1 cellular context compared by ENCODE assay signal in genomic region chr12:12562585-12563245, GRCh38.
TF ChIP-seq lines count a peak whose summit lies in the region.

Gene DUSP16, minus strand, starts transcription at chr12:12562863. Its CDS starts 41,765 bp downstream, at chr12:12521098.

TF ChIP-seq in HepG2, 621 proteins besides CTCF, POLR2A, EP300 and RAD21 (continued from another document):
- TF ChIP-seq, protein P1, sequence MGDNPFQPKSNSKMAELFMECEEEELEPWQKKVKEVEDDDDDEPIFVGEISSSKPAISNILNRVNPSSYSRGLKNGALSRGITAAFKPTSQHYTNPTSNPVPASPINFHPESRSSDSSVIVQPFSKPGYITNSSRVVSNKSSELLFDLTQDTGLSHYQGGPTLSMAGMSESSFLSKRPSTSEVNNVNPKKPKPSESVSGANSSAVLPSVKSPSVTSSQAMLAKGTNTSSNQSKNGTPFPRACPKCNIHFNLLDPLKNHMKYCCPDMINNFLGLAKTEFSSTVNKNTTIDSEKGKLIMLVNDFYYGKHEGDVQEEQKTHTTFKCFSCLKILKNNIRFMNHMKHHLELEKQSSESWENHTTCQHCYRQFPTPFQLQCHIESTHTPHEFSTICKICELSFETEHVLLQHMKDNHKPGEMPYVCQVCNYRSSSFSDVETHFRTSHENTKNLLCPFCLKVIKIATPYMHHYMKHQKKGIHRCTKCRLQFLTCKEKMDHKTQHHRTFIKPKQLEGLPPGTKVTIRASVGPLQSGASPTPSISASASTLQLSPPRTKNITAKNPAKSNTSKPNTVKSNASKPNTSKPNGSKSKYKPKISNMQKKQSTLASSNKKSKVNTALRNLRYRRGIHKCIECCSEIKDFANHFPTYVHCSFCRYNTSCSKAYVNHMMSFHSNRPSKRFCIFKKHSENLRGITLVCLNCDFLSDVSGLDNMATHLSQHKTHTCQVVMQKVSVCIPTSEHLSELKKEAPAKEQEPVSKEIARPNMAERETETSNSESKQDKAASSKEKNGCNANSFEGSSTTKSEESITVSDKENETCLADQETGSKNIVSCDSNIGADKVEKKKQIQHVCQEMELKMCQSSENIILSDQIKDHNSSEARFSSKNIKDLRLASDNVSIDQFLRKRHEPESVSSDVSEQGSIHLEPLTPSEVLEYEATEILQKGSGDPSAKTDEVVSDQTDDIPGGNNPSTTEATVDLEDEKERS (CRISPR knock-in tag; IDR thresholded peaks at IDR 0.05) = no peak
- TF ChIP-seq ATF7-NPFF (CRISPR knock-in tag; IDR thresholded peaks at IDR 0.05; ENCODE audit: low read depth) (peak; percentile 47), DMAP1 (CRISPR knock-in tag; IDR thresholded peaks at IDR 0.05) (no peak), KDM1A (CRISPR knock-in tag; IDR thresholded peaks at IDR 0.05) (no peak), PATZ1 (CRISPR knock-in tag; IDR thresholded peaks at IDR 0.05) (peak; percentile 65), PPARG (CRISPR knock-in tag; conservative IDR thresholded peaks at IDR 0.05) (no peak), KLF15 (CRISPR knock-in tag; IDR thresholded peaks at IDR 0.05; ENCODE audit: borderline replicate concordance) (no peak), EED (CRISPR knock-in tag; IDR thresholded peaks at IDR 0.05) (no peak), NCOA2 (CRISPR knock-in tag; IDR thresholded peaks at IDR 0.05) (no peak), ZNF710 (CRISPR knock-in tag; IDR thresholded peaks at IDR 0.05; ENCODE audit: borderline replicate concordance) (0 out of 2 replicates have a peak, but pooled peaks have one; percentile 43), ZFP82 (CRISPR knock-in tag; IDR thresholded peaks at IDR 0.05; ENCODE audit: borderline replicate concordance) (0 out of 2 replicates have a peak, but pooled peaks have one; percentile 3), REPIN1 (CRISPR knock-in tag; IDR thresholded peaks at IDR 0.05; ENCODE audit: borderline replicate concordance, low read depth) (no peak), POGZ (CRISPR knock-in tag; IDR thresholded peaks at IDR 0.05) (0 out of 2 replicates have a peak, but pooled peaks have one; percentile 29), NFYB (CRISPR knock-in tag; IDR thresholded peaks at IDR 0.05) (peak; percentile 26; the same call in 1 of the 2 replicates), ZNF629 (CRISPR knock-in tag; conservative IDR thresholded peaks at IDR 0.05) (no peak), TOE1 (CRISPR knock-in tag; IDR thresholded peaks at IDR 0.05) (no peak), RXRA (CRISPR knock-in tag; IDR thresholded peaks at IDR 0.05) (peak; percentile 49; the same call in 1 of the 2 replicates), SUZ12 (IDR thresholded peaks at IDR 0.05; ENCODE audit: low read depth, low read length) (no peak), ZBTB7B (CRISPR knock-in tag; IDR thresholded peaks at IDR 0.05) (no peak; the same call in 1 of the 2 replicates), NR2F2 (IDR thresholded peaks at IDR 0.05; ENCODE audit: borderline replicate concordance, low read depth) (no peak), ZNF674 (CRISPR knock-in tag; IDR thresholded peaks at IDR 0.05; ENCODE audit: low read depth) (no peak), MAZ (IDR thresholded peaks at IDR 0.05; ENCODE audit: borderline replicate concordance, low read depth, low read length) (peak; percentile 62), MAZ (CRISPR knock-in tag; IDR thresholded peaks at IDR 0.05; ENCODE audit: low read depth) (peak; percentile 78), ZBTB21 (CRISPR knock-in tag; IDR thresholded peaks at IDR 0.05) (peak; percentile 88), TCF12 (IDR thresholded peaks at IDR 0.05) (no peak), TCF12 (CRISPR knock-in tag; IDR thresholded peaks at IDR 0.05) (0 out of 2 replicates have a peak, but pooled peaks have one; percentile 56), LCORL (IDR thresholded peaks at IDR 0.05) (no peak), LCORL (CRISPR knock-in tag; IDR thresholded peaks at IDR 0.05) (0 out of 2 replicates have a peak, but pooled peaks have one; percentile 33), GATAD2A (CRISPR knock-in tag; IDR thresholded peaks at IDR 0.05) (0 out of 2 replicates have a peak, but pooled peaks have one; percentile 11), ZNF660 (CRISPR knock-in tag; IDR thresholded peaks at IDR 0.05; ENCODE audit: borderline replicate concordance, low read depth) (no peak), TAF1 (CRISPR knock-in tag; IDR thresholded peaks at IDR 0.05) (peak; percentile 49; the same call in 1 of the 2 replicates), ELF4 (CRISPR knock-in tag; IDR thresholded peaks at IDR 0.05; ENCODE audit: borderline replicate concordance) (0 out of 2 replicates have a peak, but pooled peaks have one; percentile 34), ZNF331 (CRISPR knock-in tag; IDR thresholded peaks at IDR 0.05) (0 out of 2 replicates have a peak, but pooled peaks have one; percentile 43), ATF1 (CRISPR knock-in tag; IDR thresholded peaks at IDR 0.05) (no peak)
- TF ChIP-seq, protein P2, sequence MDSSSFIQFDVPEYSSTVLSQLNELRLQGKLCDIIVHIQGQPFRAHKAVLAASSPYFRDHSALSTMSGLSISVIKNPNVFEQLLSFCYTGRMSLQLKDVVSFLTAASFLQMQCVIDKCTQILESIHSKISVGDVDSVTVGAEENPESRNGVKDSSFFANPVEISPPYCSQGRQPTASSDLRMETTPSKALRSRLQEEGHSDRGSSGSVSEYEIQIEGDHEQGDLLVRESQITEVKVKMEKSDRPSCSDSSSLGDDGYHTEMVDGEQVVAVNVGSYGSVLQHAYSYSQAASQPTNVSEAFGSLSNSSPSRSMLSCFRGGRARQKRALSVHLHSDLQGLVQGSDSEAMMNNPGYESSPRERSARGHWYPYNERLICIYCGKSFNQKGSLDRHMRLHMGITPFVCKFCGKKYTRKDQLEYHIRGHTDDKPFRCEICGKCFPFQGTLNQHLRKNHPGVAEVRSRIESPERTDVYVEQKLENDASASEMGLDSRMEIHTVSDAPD (CRISPR knock-in tag; IDR thresholded peaks at IDR 0.05) = no peak
- TF ChIP-seq, protein P3, sequence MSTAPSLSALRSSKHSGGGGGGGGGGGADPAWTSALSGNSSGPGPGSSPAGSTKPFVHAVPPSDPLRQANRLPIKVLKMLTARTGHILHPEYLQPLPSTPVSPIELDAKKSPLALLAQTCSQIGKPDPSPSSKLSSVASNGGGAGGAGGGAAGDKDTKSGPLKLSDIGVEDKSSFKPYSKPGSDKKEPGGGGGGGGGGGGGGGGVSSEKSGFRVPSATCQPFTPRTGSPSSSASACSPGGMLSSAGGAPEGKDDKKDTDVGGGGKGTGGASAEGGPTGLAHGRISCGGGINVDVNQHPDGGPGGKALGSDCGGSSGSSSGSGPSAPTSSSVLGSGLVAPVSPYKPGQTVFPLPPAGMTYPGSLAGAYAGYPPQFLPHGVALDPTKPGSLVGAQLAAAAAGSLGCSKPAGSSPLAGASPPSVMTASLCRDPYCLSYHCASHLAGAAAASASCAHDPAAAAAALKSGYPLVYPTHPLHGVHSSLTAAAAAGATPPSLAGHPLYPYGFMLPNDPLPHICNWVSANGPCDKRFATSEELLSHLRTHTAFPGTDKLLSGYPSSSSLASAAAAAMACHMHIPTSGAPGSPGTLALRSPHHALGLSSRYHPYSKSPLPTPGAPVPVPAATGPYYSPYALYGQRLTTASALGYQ (CRISPR knock-in tag; IDR thresholded peaks at IDR 0.05) = 0 out of 2 replicates have a peak, but pooled peaks have one; percentile 28
